9 cellular contexts compared by ENCODE assay signal in genomic region chr12:124551268-124552144, GRCh38. TPM values are rescaled to one million over a fixed set of nuclear protein-coding genes. Genes with fewer than 3 reads are reported as not detected.
DNase-seq lines count a peak whose midpoint lies in the region; ATAC-seq and TF ChIP-seq lines count a peak whose summit lies in the region.
"Had no signal": no experiment of that assay in that cellular context is flagged by ENCODE, and none has a peak within 500 bp of the region (broad histone marks: within the 10 kb centered on the region; RNA-seq: fewer than 3 reads in every experiment).

No MANE protein-coding gene starts in this region.

- no peaks in the 10 kb centered on the region for H3K27me3 ChIP-seq in CD4-positive, CD25-positive, alpha-beta regulatory T cell (ENCODE audit: control insufficient read depth, insufficient read depth, low read length)
- no peaks in the 10 kb centered on the region for H3K27me3 ChIP-seq in SJCRH30
- no peaks in the 10 kb centered on the region for H3K27me3 ChIP-seq in rectal smooth muscle tissue (ENCODE audit: control insufficient read depth, insufficient read depth, low read length)

- no peaks in the 10 kb centered on the region for H3K9me3 ChIP-seq in CD4-positive, CD25-positive, alpha-beta regulatory T cell (ENCODE audit: control insufficient read depth in 2 of 2, low read length in 2 of 2)
- H3K9me3 ChIP-seq in SJCRH30 (replicated peaks), result no peaks in the 10 kb centered on the region

- TF ChIP-seq CTCF in GM10248 (IDR thresholded peaks at IDR 0.05; ENCODE audit: control extremely low read depth, extremely low read depth, low read depth, missing control alignments), result no peak

- CTCF ChIA-PET in GM10248 (lab: Yijun Ruan, JAX), result interaction anchor here (1.0 to 2.4 kb wide), 6 partner anchors 9 to 355 kb away, joined by 3 to 12 read pairs (median 4); no protein-coding TSS in a partner anchor

- H3K4me3 Mint-ChIP-seq in CD4-positive, CD25-positive, alpha-beta regulatory T cell, result no peak overlapping the region
- H3K4me3 Mint-ChIP-seq: activated naive CD8-positive, alpha-beta T cell treated with anti-CD3 and anti-CD28 coated beads, Interleukin-2, amount 10 ng/mL, durations not matched to agents 7 days and 5 days had no signal

- H3K9ac ChIP-seq in rectal smooth muscle tissue (ENCODE audit: low read length), result no peak overlapping the region

- no peaks in the 10 kb centered on the region for H3K36me3 Mint-ChIP-seq in CD4-positive, CD25-positive, alpha-beta regulatory T cell

- H3K27me3 Mint-ChIP-seq in CD4-positive, CD25-positive, alpha-beta regulatory T cell, result peaks cover 4% of the 10 kb centered on the region
- H3K27me3 Mint-ChIP-seq: activated naive CD8-positive, alpha-beta T cell treated with anti-CD3 and anti-CD28 coated beads, Interleukin-2, amount 10 ng/mL, durations not matched to agents 7 days and 5 days had no signal

- peak overlapping the region in 2 of 3 donors; percentile 36 to 43 for H3K27ac Mint-ChIP-seq in CD4-positive, CD25-positive, alpha-beta regulatory T cell
- H3K27ac Mint-ChIP-seq: activated naive CD8-positive, alpha-beta T cell treated with anti-CD3 and anti-CD28 coated beads, Interleukin-2, amount 10 ng/mL, durations not matched to agents 7 days and 5 days had no signal

- H3K4me1 ChIP-seq in CD4-positive, CD25-positive, alpha-beta regulatory T cell (ENCODE audit: control insufficient read depth, insufficient read depth, low read length, poor library complexity, severe bottlenecking), result peaks cover 39% of the 10 kb centered on the region
- peaks cover 43% of the 10 kb centered on the region for H3K4me1 ChIP-seq in SJCRH30
- H3K4me1 ChIP-seq in rectal smooth muscle tissue (ENCODE audit: control insufficient read depth, insufficient read depth, low read length), result peaks cover 43% of the 10 kb centered on the region

- no peak for ATAC-seq in CD4-positive, CD25-positive, alpha-beta regulatory T cell (ENCODE audit: low read depth in 2 of 2)
- ATAC-seq in HG02763 (IDR thresholded peaks at IDR 0.05; ENCODE audit: unreplicated experiment), result no peak

- peaks cover 11 to 83% (median 30%) of the 10 kb centered on the region in 4 donors for H3K4me1 Mint-ChIP-seq in CD4-positive, CD25-positive, alpha-beta regulatory T cell

- no peaks in the 10 kb centered on the region for H3K9me3 Mint-ChIP-seq in CD4-positive, CD25-positive, alpha-beta regulatory T cell
- H3K9me3 Mint-ChIP-seq: activated naive CD8-positive, alpha-beta T cell treated with anti-CD3 and anti-CD28 coated beads, Interleukin-2, amount 10 ng/mL, durations not matched to agents 7 days and 5 days had no signal

- no peak for DNase-seq in CD4-positive, CD25-positive, alpha-beta regulatory T cell
- DNase-seq in M059J (ENCODE audit: low read depth) (peak; percentile 74), SJCRH30 (peak; percentile 76 to 85), globus pallidus (ENCODE audit: low spot score) (peak; percentile 56), epidermal melanocyte (ENCODE audit: insufficient read length, low spot score) (no peak), GM10248 (ENCODE audit: extremely low spot score) (no peak)
- DNase-seq: activated naive CD8-positive, alpha-beta T cell treated with anti-CD3 and anti-CD28 coated beads, Interleukin-2, amount 10 ng/mL, durations not matched to agents 7 days and 5 days had no signal

- H3K27ac ChIP-seq in CD4-positive, CD25-positive, alpha-beta regulatory T cell (ENCODE audit: insufficient read depth, low read length, poor library complexity, severe bottlenecking), result no peak overlapping the region
- H3K27ac ChIP-seq in SJCRH30 (peak overlapping the region; percentile 38), rectal smooth muscle tissue (ENCODE audit: low read depth, low read length) (peak overlapping the region; percentile 77)

- no peaks in the 10 kb centered on the region for H3K36me3 ChIP-seq in CD4-positive, CD25-positive, alpha-beta regulatory T cell (ENCODE audit: control insufficient read depth, insufficient read depth, low read length)
- H3K36me3 ChIP-seq in SJCRH30 (peaks cover 4% of the 10 kb centered on the region; the same call in 1 of the 2 replicates), rectal smooth muscle tissue (ENCODE audit: control insufficient read depth, insufficient read depth, low read length) (no peaks in the 10 kb centered on the region)

- POLR2A ChIA-PET in GM10248 (lab: Yijun Ruan, JAX), result no interaction called here

- H3K4me3 ChIP-seq in CD4-positive, CD25-positive, alpha-beta regulatory T cell (ENCODE audit: low read depth, low read length), result no peak overlapping the region
- H3K4me3 ChIP-seq in SJCRH30 (no peak overlapping the region), rectal smooth muscle tissue (ENCODE audit: low read length) (no peak overlapping the region)

RNA-seq across cellular contexts. Expression of gene NCOR2, which starts 15.9 kb away (rescaled TPM):
- total RNA-seq in CD4-positive, CD25-positive, alpha-beta regulatory T cell, result 134 TPM
- 1 to 10 TPM; 2.0 to 4.1 (median 2.4) TPM for polyA plus RNA-seq in CD4-positive, CD25-positive, alpha-beta regulatory T cell
- 16.5 and 54.8 TPM in 2 replicates for total RNA-seq in M059J (2014; rRNA removed; shearing (Covaris generic))
- 48.5 and 52.2 TPM in 2 replicates for total RNA-seq in SJCRH30 (2014; rRNA removed; shearing (Covaris generic))

Comparison
In these comparisons a context has a peak if more than half of its experiments do, and no peak if none do; other contexts are left out.
1. DNase-seq: peak in M059J (single experiment), SJCRH30 (2 of 2) and globus pallidus (single experiment); none in CD4-positive, CD25-positive, alpha-beta regulatory T cell (0 of 3), epidermal melanocyte (single experiment) and GM10248 (single experiment).